Comparison of ENCODE assay signal across 1 cellular context in genomic region chr22:42294034-42294985, GRCh38.
A peak's percentile ranks its signal among the peaks of the same experiment; 100 is the strongest.
TF ChIP-seq lines count a peak whose summit lies in the region.

No MANE protein-coding gene starts in this region.

TF ChIP-seq in HepG2, 621 proteins besides CTCF, POLR2A, EP300 and RAD21 (continued from another document and continues in another):
- TF ChIP-seq, protein P1, sequence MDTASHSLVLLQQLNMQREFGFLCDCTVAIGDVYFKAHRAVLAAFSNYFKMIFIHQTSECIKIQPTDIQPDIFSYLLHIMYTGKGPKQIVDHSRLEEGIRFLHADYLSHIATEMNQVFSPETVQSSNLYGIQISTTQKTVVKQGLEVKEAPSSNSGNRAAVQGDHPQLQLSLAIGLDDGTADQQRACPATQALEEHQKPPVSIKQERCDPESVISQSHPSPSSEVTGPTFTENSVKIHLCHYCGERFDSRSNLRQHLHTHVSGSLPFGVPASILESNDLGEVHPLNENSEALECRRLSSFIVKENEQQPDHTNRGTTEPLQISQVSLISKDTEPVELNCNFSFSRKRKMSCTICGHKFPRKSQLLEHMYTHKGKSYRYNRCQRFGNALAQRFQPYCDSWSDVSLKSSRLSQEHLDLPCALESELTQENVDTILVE (CRISPR knock-in tag; IDR thresholded peaks at IDR 0.05), result 0 out of 2 replicates have a peak, but pooled peaks have one; percentile 67
- TF ChIP-seq ZNF777 (CRISPR knock-in tag; IDR thresholded peaks at IDR 0.05) (no peak), RBAK (CRISPR knock-in tag; IDR thresholded peaks at IDR 0.05) (no peak), ZNF205 (CRISPR knock-in tag; IDR thresholded peaks at IDR 0.05) (0 out of 2 replicates have a peak, but pooled peaks have one; percentile 39), ZNF234 (CRISPR knock-in tag; conservative IDR thresholded peaks at IDR 0.05) (no peak), ZNF484 (CRISPR knock-in tag; IDR thresholded peaks at IDR 0.05; ENCODE audit: borderline replicate concordance, low read depth) (no peak), ZFP37 (CRISPR knock-in tag; IDR thresholded peaks at IDR 0.05; ENCODE audit: borderline replicate concordance) (0 out of 2 replicates have a peak, but pooled peaks have one; percentile 65), ETV5 (CRISPR knock-in tag; IDR thresholded peaks at IDR 0.05; ENCODE audit: borderline replicate concordance) (no peak), POLR2G (IDR thresholded peaks at IDR 0.05; ENCODE audit: low read depth, low read length) (no peak), ZNF883 (CRISPR knock-in tag; IDR thresholded peaks at IDR 0.05; ENCODE audit: not compliant biosample characterization) (no peak), ZNF12 (CRISPR knock-in tag; IDR thresholded peaks at IDR 0.05) (peak; percentile 49; the same call in 1 of the 2 replicates), HBP1 (CRISPR knock-in tag; IDR thresholded peaks at IDR 0.05; ENCODE audit: low read depth) (peak; percentile 78; the same call in 1 of the 2 replicates), SALL2 (CRISPR knock-in tag; IDR thresholded peaks at IDR 0.05) (no peak), MTF1 (CRISPR knock-in tag; IDR thresholded peaks at IDR 0.05) (peak; percentile 75; the same call in 1 of the 2 replicates), ZNF614 (CRISPR knock-in tag; IDR thresholded peaks at IDR 0.05; ENCODE audit: borderline replicate concordance) (0 out of 2 replicates have a peak, but pooled peaks have one; percentile 55), IRF9 (CRISPR knock-in tag; IDR thresholded peaks at IDR 0.05; ENCODE audit: borderline replicate concordance) (peak; percentile 41; the same call in 1 of the 2 replicates), YEATS4 (CRISPR knock-in tag; IDR thresholded peaks at IDR 0.05; ENCODE audit: borderline replicate concordance) (no peak), KMT2B (CRISPR knock-in tag; IDR thresholded peaks at IDR 0.05) (peak; percentile 63; the same call in 1 of the 2 replicates), UBTF (CRISPR knock-in tag; IDR thresholded peaks at IDR 0.05) (no peak), RFX3 (CRISPR knock-in tag; IDR thresholded peaks at IDR 0.05) (no peak), RARG (CRISPR knock-in tag; IDR thresholded peaks at IDR 0.05; ENCODE audit: low read depth) (no peak), KLF16 (CRISPR knock-in tag; IDR thresholded peaks at IDR 0.05) (peak in 1 of 2 experiments; percentile 82; a peak in 2 of 4 replicates), ZKSCAN1 (IDR thresholded peaks at IDR 0.05; ENCODE audit: low read length) (no peak), CENPX (CRISPR knock-in tag; IDR thresholded peaks at IDR 0.05) (no peak), ZNF607 (CRISPR knock-in tag; IDR thresholded peaks at IDR 0.05; ENCODE audit: borderline replicate concordance) (peak; percentile 65; the same call in 1 of the 2 replicates), NR2F6 (IDR thresholded peaks at IDR 0.05) (no peak), NR2F6 (CRISPR knock-in tag; IDR thresholded peaks at IDR 0.05) (peak; percentile 35; the same call in 1 of the 2 replicates), GATAD1 (CRISPR knock-in tag; IDR thresholded peaks at IDR 0.05) (0 out of 2 replicates have a peak, but pooled peaks have one; percentile 50), ZNF337 (CRISPR knock-in tag; IDR thresholded peaks at IDR 0.05; ENCODE audit: borderline replicate concordance, low read depth) (no peak), ZSCAN31 (CRISPR knock-in tag; IDR thresholded peaks at IDR 0.05; ENCODE audit: low read depth) (no peak), NR1H2 (CRISPR knock-in tag; IDR thresholded peaks at IDR 0.05; ENCODE audit: borderline replicate concordance, low read depth) (no peak)
- TF ChIP-seq, protein P2, sequence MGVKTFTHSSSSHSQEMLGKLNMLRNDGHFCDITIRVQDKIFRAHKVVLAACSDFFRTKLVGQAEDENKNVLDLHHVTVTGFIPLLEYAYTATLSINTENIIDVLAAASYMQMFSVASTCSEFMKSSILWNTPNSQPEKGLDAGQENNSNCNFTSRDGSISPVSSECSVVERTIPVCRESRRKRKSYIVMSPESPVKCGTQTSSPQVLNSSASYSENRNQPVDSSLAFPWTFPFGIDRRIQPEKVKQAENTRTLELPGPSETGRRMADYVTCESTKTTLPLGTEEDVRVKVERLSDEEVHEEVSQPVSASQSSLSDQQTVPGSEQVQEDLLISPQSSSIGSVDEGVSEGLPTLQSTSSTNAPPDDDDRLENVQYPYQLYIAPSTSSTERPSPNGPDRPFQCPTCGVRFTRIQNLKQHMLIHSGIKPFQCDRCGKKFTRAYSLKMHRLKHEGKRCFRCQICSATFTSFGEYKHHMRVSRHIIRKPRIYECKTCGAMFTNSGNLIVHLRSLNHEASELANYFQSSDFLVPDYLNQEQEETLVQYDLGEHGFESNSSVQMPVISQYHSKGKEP (CRISPR knock-in tag; IDR thresholded peaks at IDR 0.05), result peak; percentile 92; the same call in 1 of the 2 replicates
- TF ChIP-seq, protein P3, sequence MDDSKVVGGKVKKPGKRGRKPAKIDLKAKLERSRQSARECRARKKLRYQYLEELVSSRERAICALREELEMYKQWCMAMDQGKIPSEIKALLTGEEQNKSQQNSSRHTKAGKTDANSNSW (CRISPR knock-in tag; IDR thresholded peaks at IDR 0.05; ENCODE audit: borderline replicate concordance), result no peak
- TF ChIP-seq, protein P4, sequence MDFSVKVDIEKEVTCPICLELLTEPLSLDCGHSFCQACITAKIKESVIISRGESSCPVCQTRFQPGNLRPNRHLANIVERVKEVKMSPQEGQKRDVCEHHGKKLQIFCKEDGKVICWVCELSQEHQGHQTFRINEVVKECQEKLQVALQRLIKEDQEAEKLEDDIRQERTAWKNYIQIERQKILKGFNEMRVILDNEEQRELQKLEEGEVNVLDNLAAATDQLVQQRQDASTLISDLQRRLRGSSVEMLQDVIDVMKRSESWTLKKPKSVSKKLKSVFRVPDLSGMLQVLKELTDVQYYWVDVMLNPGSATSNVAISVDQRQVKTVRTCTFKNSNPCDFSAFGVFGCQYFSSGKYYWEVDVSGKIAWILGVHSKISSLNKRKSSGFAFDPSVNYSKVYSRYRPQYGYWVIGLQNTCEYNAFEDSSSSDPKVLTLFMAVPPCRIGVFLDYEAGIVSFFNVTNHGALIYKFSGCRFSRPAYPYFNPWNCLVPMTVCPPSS (IDR thresholded peaks at IDR 0.05), result no peak
- TF ChIP-seq, protein P5, sequence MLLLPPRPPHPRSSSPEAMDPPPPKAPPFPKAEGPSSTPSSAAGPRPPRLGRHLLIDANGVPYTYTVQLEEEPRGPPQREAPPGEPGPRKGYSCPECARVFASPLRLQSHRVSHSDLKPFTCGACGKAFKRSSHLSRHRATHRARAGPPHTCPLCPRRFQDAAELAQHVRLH (CRISPR knock-in tag; IDR thresholded peaks at IDR 0.05; ENCODE audit: borderline replicate concordance, low read depth), result peak; percentile 86; the same call in 1 of the 2 replicates
- TF ChIP-seq, protein P6, sequence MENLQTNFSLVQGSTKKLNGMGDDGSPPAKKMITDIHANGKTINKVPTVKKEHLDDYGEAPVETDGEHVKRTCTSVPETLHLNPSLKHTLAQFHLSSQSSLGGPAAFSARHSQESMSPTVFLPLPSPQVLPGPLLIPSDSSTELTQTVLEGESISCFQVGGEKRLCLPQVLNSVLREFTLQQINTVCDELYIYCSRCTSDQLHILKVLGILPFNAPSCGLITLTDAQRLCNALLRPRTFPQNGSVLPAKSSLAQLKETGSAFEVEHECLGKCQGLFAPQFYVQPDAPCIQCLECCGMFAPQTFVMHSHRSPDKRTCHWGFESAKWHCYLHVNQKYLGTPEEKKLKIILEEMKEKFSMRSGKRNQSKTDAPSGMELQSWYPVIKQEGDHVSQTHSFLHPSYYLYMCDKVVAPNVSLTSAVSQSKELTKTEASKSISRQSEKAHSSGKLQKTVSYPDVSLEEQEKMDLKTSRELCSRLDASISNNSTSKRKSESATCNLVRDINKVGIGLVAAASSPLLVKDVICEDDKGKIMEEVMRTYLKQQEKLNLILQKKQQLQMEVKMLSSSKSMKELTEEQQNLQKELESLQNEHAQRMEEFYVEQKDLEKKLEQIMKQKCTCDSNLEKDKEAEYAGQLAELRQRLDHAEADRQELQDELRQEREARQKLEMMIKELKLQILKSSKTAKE (CRISPR knock-in tag; IDR thresholded peaks at IDR 0.05; ENCODE audit: borderline replicate concordance), result no peak
- TF ChIP-seq, protein P7, sequence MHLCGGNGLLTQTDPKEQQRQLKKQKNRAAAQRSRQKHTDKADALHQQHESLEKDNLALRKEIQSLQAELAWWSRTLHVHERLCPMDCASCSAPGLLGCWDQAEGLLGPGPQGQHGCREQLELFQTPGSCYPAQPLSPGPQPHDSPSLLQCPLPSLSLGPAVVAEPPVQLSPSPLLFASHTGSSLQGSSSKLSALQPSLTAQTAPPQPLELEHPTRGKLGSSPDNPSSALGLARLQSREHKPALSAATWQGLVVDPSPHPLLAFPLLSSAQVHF (CRISPR knock-in tag; IDR thresholded peaks at IDR 0.05), result no peak
- TF ChIP-seq, protein P8, sequence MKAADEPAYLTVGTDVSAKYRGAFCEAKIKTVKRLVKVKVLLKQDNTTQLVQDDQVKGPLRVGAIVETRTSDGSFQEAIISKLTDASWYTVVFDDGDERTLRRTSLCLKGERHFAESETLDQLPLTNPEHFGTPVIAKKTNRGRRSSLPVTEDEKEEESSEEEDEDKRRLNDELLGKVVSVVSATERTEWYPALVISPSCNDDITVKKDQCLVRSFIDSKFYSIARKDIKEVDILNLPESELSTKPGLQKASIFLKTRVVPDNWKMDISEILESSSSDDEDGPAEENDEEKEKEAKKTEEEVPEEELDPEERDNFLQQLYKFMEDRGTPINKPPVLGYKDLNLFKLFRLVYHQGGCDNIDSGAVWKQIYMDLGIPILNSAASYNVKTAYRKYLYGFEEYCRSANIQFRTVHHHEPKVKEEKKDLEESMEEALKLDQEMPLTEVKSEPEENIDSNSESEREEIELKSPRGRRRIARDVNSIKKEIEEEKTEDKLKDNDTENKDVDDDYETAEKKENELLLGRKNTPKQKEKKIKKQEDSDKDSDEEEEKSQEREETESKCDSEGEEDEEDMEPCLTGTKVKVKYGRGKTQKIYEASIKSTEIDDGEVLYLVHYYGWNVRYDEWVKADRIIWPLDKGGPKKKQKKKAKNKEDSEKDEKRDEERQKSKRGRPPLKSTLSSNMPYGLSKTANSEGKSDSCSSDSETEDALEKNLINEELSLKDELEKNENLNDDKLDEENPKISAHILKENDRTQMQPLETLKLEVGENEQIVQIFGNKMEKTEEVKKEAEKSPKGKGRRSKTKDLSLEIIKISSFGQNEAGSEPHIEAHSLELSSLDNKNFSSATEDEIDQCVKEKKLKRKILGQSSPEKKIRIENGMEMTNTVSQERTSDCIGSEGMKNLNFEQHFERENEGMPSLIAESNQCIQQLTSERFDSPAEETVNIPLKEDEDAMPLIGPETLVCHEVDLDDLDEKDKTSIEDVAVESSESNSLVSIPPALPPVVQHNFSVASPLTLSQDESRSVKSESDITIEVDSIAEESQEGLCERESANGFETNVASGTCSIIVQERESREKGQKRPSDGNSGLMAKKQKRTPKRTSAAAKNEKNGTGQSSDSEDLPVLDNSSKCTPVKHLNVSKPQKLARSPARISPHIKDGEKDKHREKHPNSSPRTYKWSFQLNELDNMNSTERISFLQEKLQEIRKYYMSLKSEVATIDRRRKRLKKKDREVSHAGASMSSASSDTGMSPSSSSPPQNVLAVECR (CRISPR knock-in tag; IDR thresholded peaks at IDR 0.05; ENCODE audit: borderline replicate concordance), result peak; percentile 43; the same call in 1 of the 2 replicates
